Comparison of ENCODE assay signal across 8 cellular contexts in genomic region chr16:57906385-57907316, GRCh38.
DNase-seq lines count a peak whose midpoint lies in the region; ATAC-seq and TF ChIP-seq lines count a peak whose summit lies in the region.

No MANE protein-coding gene starts in this region.

- H3K9me3 ChIP-seq in vagina (no peaks in the 10 kb centered on the region), aorta (ENCODE audit: control insufficient read depth, low read length) (no peaks in the 10 kb centered on the region)

- TF ChIP-seq POLR2A in vagina (IDR thresholded peaks at IDR 0.05), result no peak

- H3K4me1 Mint-ChIP-seq in activated naive CD4-positive, alpha-beta T cell treated with anti-CD3 and anti-CD28 coated beads for 36 hours (ENCODE audit: low read depth), result peaks cover 2% of the 10 kb centered on the region

- no peak overlapping the region for H3K4me3 ChIP-seq in vagina
- H3K4me3 ChIP-seq in aorta (ENCODE audit: low read length in 2 of 2), result no peak overlapping the region

- no peaks in the 10 kb centered on the region for H3K36me3 Mint-ChIP-seq in activated naive CD4-positive, alpha-beta T cell treated with anti-CD3 and anti-CD28 coated beads for 36 hours (ENCODE audit: low read depth)

- no peak overlapping the region for H3K27ac Mint-ChIP-seq in activated naive CD4-positive, alpha-beta T cell treated with anti-CD3 and anti-CD28 coated beads for 36 hours

- no peak overlapping the region for H3K4me3 Mint-ChIP-seq in activated naive CD4-positive, alpha-beta T cell treated with anti-CD3 and anti-CD28 coated beads for 36 hours

- H3K36me3 ChIP-seq in vagina (no peaks in the 10 kb centered on the region), aorta (ENCODE audit: control insufficient read depth in 1 of 2, insufficient read depth in 2 of 2, low read length in 1 of 2) (no peaks in the 10 kb centered on the region)

- intact Hi-C loops in activated naive CD4-positive, alpha-beta T cell treated with anti-CD3 and anti-CD28 coated beads for 36 hours (cut with micrococcal nuclease), result no loop called here
- intact Hi-C loops in vagina (cut with DNase I), result no loop called here
- intact Hi-C loops in aorta (cut with DNase I), result no loop called here

- CTCF ChIA-PET in activated naive CD4-positive, alpha-beta T cell treated with anti-CD3 and anti-CD28 coated beads for 36 hours (lab: Charles Lee), result interaction anchor here (0.5 to 2.5 kb wide), 16 partner anchors 9 to 1160 kb away, joined by 3 to 10 read pairs (median 4); no protein-coding TSS in a partner anchor

- no peaks in the 10 kb centered on the region for H3K9me3 Mint-ChIP-seq in activated naive CD4-positive, alpha-beta T cell treated with anti-CD3 and anti-CD28 coated beads for 36 hours

- H3K27ac ChIP-seq in vagina, result no peak overlapping the region
- H3K27ac ChIP-seq in aorta (ENCODE audit: low read depth in 1 of 2, low read length in 2 of 2), result no peak overlapping the region

- H3K4me1 ChIP-seq in vagina (no peaks in the 10 kb centered on the region), aorta (ENCODE audit: control insufficient read depth in 1 of 2, insufficient read depth in 2 of 2, low read length in 2 of 2) (no peaks in the 10 kb centered on the region)

- 27 to 30% methylated on average over 28 of the region's 28 CpGs for WGBS in aorta, 2 donors

- H3K27me3 ChIP-seq in vagina (no peaks in the 10 kb centered on the region), aorta (ENCODE audit: control insufficient read depth in 1 of 2, insufficient read depth in 2 of 2, low read length in 1 of 2) (no peaks in the 10 kb centered on the region)

- peak; percentile 14 for DNase-seq in activated gamma-delta T cell treated with Interleukin-2 at 50 U/mL for 16 hours
- no peak for DNase-seq in activated gamma-delta T cell (lab: John Stamatoyannopoulos, UW)
- peak; percentile 32 for DNase-seq in activated naive CD4-positive, alpha-beta T cell treated with anti-CD3 and anti-CD28 coated beads for 36 hours
- DNase-seq in iris pigment epithelial cell (ENCODE audit: low read depth), result peak; percentile 11
- DNase-seq in vagina (ENCODE audit: extremely low spot score in 2 of 2), result no peak
- DNase-seq in aorta, result no peak
- no peak for DNase-seq in cerebellar nuclear complex (lab: John Stamatoyannopoulos, UW)

- ATAC-seq in GM18519 (IDR thresholded peaks at IDR 0.05; ENCODE audit: low FRiP score, unreplicated experiment), result no peak
- ATAC-seq in aorta (ENCODE audit: low FRiP score), result no peak

- TF ChIP-seq CTCF in vagina (IDR thresholded peaks at IDR 0.05), result peak in 2 of 3 experiments; percentile 15 to 16

- H3K27me3 Mint-ChIP-seq in activated naive CD4-positive, alpha-beta T cell treated with anti-CD3 and anti-CD28 coated beads for 36 hours (ENCODE audit: low read depth), result no peaks in the 10 kb centered on the region

Comparison
In these comparisons a context has a peak if more than half of its experiments do, and no peak if none do; other contexts are left out.
1. DNase-seq: peak in activated gamma-delta T cell treated with Interleukin-2 at 50 U/mL for 16 hours (single experiment), activated naive CD4-positive, alpha-beta T cell treated with anti-CD3 and anti-CD28 coated beads for 36 hours (single experiment) and iris pigment epithelial cell (single experiment); none in activated gamma-delta T cell (single experiment), vagina (0 of 2), aorta (0 of 2) and cerebellar nuclear complex (0 of 2).